Comparison of ENCODE assay signal across 1 cellular context in genomic region chrX:48474127-48474526, GRCh38.
TF ChIP-seq lines count a peak whose summit lies in the region.

No MANE protein-coding gene starts in this region.

TF ChIP-seq in IMR-90, 13 proteins besides CTCF, POLR2A, EP300 and RAD21:
- TF ChIP-seq ELK1 (IDR thresholded peaks at IDR 0.05; ENCODE audit: borderline replicate concordance, low read depth, low read length) (no peak), MAZ (IDR thresholded peaks at IDR 0.05; ENCODE audit: borderline replicate concordance, low read depth, low read length) (no peak), MAFK (IDR thresholded peaks at IDR 0.05; ENCODE audit: low read depth, low read length) (no peak), SMC3 (IDR thresholded peaks at IDR 0.05; ENCODE audit: low read depth, low read length) (0 out of 2 replicates have a peak, but pooled peaks have one; percentile 25), USF2 (IDR thresholded peaks at IDR 0.05; ENCODE audit: low read depth, low read length) (no peak), CHD1 (IDR thresholded peaks at IDR 0.05; ENCODE audit: low read depth, low read length) (no peak), RFX5 (IDR thresholded peaks at IDR 0.05; ENCODE audit: low read depth, low read length) (no peak), NFE2L2 (IDR thresholded peaks at IDR 0.05; ENCODE audit: low read depth, low read length) (no peak)
